In the genomic region with DNA sequence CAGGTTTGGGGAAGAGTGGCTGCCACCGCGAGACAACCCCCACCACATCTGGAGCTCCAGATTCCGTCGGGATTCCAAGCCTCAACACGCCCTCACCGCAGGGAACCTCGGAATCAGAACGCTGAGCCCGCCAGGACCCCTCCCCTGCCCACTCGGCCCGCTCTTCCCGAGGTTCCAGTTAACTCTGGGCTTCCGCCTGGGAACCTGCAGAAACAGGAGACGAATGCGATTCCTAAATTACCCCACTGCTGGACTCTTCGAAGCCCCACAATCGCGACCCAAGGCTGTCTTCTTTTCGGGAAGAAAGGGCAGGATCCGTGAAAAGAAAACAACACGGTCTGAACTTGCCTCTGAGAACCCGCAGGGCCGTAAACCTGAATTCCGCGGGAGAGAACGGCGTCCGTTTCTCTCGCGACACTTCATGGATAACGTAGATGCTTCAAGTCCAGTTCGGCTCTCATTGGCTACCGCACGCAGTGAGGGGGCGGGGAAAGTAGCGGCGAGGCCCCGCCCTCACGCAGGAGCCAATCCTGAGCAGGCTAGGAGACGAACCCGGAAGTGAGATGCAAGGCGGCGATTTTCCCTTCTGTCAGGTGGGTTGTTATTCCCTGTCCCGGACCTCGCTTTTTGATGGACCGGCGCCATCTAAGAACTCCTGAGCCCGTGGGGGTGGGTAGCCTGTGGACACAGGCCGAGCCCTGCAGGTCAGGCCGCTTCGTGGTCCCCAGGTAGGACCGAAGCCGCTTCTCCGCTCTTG, we compare ENCODE assay signal across 8 cellular contexts.
DNase-seq lines count a peak whose midpoint lies in the region; ATAC-seq lines count a peak whose summit lies in the region.

A gene with protein sequence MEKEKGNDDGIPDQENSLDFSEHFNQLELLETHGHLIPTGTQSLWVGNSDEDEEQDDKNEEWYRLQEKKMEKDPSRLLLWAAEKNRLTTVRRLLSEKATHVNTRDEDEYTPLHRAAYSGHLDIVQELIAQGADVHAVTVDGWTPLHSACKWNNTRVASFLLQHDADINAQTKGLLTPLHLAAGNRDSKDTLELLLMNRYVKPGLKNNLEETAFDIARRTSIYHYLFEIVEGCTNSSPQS (plus strand): TSS at position 542 of the 757 bp plus-strand sequence. CDS start 2,710 bp downstream, outside the sequence.
MRE11 (minus strand) TSS at position 402 of the 757 bp plus-strand sequence. CDS start 1,043 bp downstream, outside the sequence.

- peak within 1 kb of the TSS; percentile 95 for H3K4me3 Mint-ChIP-seq in central memory CD8-positive, alpha-beta T cell

- peak; percentile 100 for ATAC-seq in GM19023 (IDR thresholded peaks at IDR 0.05; ENCODE audit: unreplicated experiment)
- peak; percentile 100 for ATAC-seq in HG03280 (IDR thresholded peaks at IDR 0.05; ENCODE audit: unreplicated experiment)
- ATAC-seq in central memory CD8-positive, alpha-beta T cell (replicated peaks; ENCODE audit: extremely low read depth, poor library complexity, severe bottlenecking): peak; percentile 99

- DNase-seq in AG08395 (ENCODE audit: low spot score): peak; percentile 97
- DNase-seq in NCI-H345 treated with DMSO at 0.1 percent for 48 hours (lab: John Stamatoyannopoulos, UW; ENCODE audit: unreplicated experiment): peak; percentile 93
- peak; percentile 90 to 92 (median 90) for DNase-seq in activated CD4-positive, CD25-positive, alpha-beta regulatory T cell (lab: John Stamatoyannopoulos, UW)
- DNase-seq in central memory CD8-positive, alpha-beta T cell (ENCODE audit: low spot score in 2 of 2): peak; percentile 91 to 96
- DNase-seq in iris pigment epithelial cell (ENCODE audit: low read depth): peak; percentile 99
- DNase-seq in stimulated activated CD4-positive, alpha-beta T cell treated with anti-CD3 and anti-CD28 coated beads, Interleukin-12 subunit alpha, Interleukin-12 subunit beta, amount 100 ng/mL, for 24 hours (ENCODE audit: low read depth in 2 of 2): peak; percentile 92

- peak within 1 kb of the TSS; percentile 96 for H3K27ac Mint-ChIP-seq in central memory CD8-positive, alpha-beta T cell (ENCODE audit: low read depth)

- H3K27me3 Mint-ChIP-seq in central memory CD8-positive, alpha-beta T cell: no peaks in the 10 kb centered on the region

- no peaks in the 10 kb centered on the region for H3K9me3 Mint-ChIP-seq in central memory CD8-positive, alpha-beta T cell

- H3K4me1 Mint-ChIP-seq in central memory CD8-positive, alpha-beta T cell: peaks cover 27% of the 10 kb centered on the region

- H3K36me3 Mint-ChIP-seq in central memory CD8-positive, alpha-beta T cell (ENCODE audit: insufficient read depth): peaks cover 42% of the 10 kb centered on the region

Comparison
In these comparisons a context has a peak if more than half of its experiments do, and no peak if none do; other contexts are left out.
1. Peak in every context shown above with its lines: DNase-seq and ATAC-seq.